Comparison of ENCODE assay signal across 9 cellular contexts in the genomic region with DNA sequence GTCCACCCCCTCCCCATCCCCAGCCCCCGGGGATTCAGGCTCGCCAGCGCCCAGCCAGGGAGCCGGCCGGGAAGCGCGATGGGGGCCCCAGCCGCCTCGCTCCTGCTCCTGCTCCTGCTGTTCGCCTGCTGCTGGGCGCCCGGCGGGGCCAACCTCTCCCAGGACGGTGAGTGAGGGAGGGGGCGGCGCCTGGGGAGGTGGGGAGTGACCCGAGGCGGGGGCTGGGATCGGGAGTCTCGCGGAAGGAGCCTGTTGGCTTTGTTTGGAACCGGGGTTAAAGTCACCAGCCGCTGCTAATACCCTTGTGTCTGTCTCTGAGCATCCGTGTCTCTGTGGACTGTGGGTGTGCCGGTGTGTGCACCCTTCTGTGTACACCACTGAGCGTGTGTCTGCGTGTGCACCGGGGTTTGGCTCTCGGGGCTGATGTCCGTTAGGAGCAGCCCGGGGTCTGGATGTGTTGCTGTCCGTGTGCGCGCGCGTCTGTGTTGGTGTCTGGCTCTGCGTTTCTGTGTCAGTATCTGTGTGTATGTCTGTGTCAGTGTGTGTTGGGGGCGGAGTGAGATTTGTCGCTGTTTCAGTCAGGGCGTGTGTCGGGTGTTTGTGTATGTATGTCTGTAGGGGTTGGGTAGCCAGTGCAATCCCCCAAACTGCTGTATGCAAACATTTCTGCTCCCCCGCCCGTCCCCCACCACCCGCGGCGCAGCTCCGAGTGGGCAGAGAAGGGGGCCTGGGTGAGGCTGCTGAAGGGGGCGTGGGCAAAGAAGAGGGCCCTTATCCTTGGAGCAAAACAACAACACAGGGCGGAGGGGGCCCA. TPM values are rescaled to one million over a fixed set of nuclear protein-coding genes. Genes with fewer than 3 reads are reported as not detected.
DNase-seq lines count a peak whose midpoint lies in the region; ATAC-seq and TF ChIP-seq lines count a peak whose summit lies in the region.
"Had no signal": no experiment of that assay in that cellular context is flagged by ENCODE, and none has a peak within 500 bp of the region (broad histone marks: within the 10 kb centered on the region; RNA-seq: fewer than 3 reads in every experiment).

No MANE protein-coding gene starts in this region.

- peaks cover 73% of the 10 kb centered on the region for H3K27me3 ChIP-seq in RWPE2 (ENCODE audit: insufficient read depth, poor library complexity, severe bottlenecking)
- peaks cover 0 to 59% (median 11%) of the 10 kb centered on the region in 3 donors for H3K27me3 ChIP-seq in psoas muscle (ENCODE audit: insufficient read depth in 3 of 3, low read length in 2 of 3)

- WGBS in psoas muscle, 3 donors: 0 to 1% (median 1%) methylated on average over 42 to 49 of the region's 49 CpGs

- H3K4me3 ChIP-seq in RWPE2 (ENCODE audit: severe bottlenecking) (peak overlapping the region; percentile 7), psoas muscle (peak overlapping the region; percentile 45)

- peak; percentile 32; the same call in 2 of the 3 replicates for ATAC-seq in RWPE2 (ENCODE audit: low read depth)
- no peak for ATAC-seq in psoas muscle
- ATAC-seq in GM18909 (IDR thresholded peaks at IDR 0.05; ENCODE audit: poor library complexity, unreplicated experiment): no peak

- intact Hi-C loops in cardiac septum (cut with DNase I): no loop called here
- intact Hi-C loops in psoas muscle (cut with DNase I): no loop called here

- H3K27ac ChIP-seq in RWPE2 (ENCODE audit: poor library complexity, severe bottlenecking): no peak overlapping the region
- no peak overlapping the region for H3K27ac ChIP-seq in psoas muscle
- H3K27ac ChIP-seq: neutrophil had no signal

- peak; percentile 18 for DNase-seq in EL
- DNase-seq in RWPE2 (ENCODE audit: low spot score): no peak
- peak; percentile 71 for DNase-seq in cardiac septum (ENCODE audit: low spot score)
- peak; percentile 14 to 50 for DNase-seq in psoas muscle
- no peak for DNase-seq in OCI-M1 (lab: John Stamatoyannopoulos, UW)
- no peak for DNase-seq in T-helper 9 cell
- DNase-seq in inferior parietal cortex (ENCODE audit: extremely low spot score): no peak

- TF ChIP-seq CTCF in RWPE2 (IDR thresholded peaks at IDR 0.05; ENCODE audit: poor library complexity, severe bottlenecking): no peak
- no peak for TF ChIP-seq CTCF in psoas muscle (IDR thresholded peaks at IDR 0.05)

- H3K4me1 ChIP-seq in RWPE2 (ENCODE audit: insufficient read depth, poor library complexity, severe bottlenecking): no peaks in the 10 kb centered on the region
- no peaks in the 10 kb centered on the region for H3K4me1 ChIP-seq in psoas muscle

- H3K9me3 ChIP-seq in RWPE2 (ENCODE audit: severe bottlenecking): no peaks in the 10 kb centered on the region
- H3K9me3 ChIP-seq in psoas muscle: no peaks in the 10 kb centered on the region
- H3K9me3 ChIP-seq: neutrophil had no signal

- no peaks in the 10 kb centered on the region for H3K36me3 ChIP-seq in RWPE2 (ENCODE audit: low read depth)
- no peaks in the 10 kb centered on the region for H3K36me3 ChIP-seq in psoas muscle (ENCODE audit: insufficient read depth in 1 of 2, low read depth in 1 of 2)
- H3K36me3 ChIP-seq: neutrophil had no signal

RNA-seq across cellular contexts. Expression of gene CADM3, which starts 0.5 kb away (rescaled TPM):
- total RNA-seq in cardiac septum (1.0 TPM), psoas muscle (1 to 10 TPM in 2 of 4 donors, under 1 TPM in 2; 0.89 to 2.2 (median 1.1) TPM)
- polyA plus RNA-seq in psoas muscle: under 1 TPM; 0.32 to 0.83 (median 0.79) TPM

RNA-seq across cellular contexts. Expression of gene ACKR1, which starts 32.8 kb away (rescaled TPM):
- 22.5 TPM for total RNA-seq in cardiac septum
- 10 to 100 TPM; 11.1 to 24.0 (median 15.1) TPM for total RNA-seq in psoas muscle
- 10 to 100 TPM; 11.8 to 21.2 (median 16.3) TPM for polyA plus RNA-seq in psoas muscle

Comparison
In these comparisons a context has a peak if more than half of its experiments do, and no peak if none do; other contexts are left out.
1. DNase-seq: peak in EL (single experiment), cardiac septum (single experiment) and psoas muscle (2 of 2); none in RWPE2 (single experiment), OCI-M1 (single experiment), T-helper 9 cell (single experiment) and inferior parietal cortex (single experiment).